In genomic region chr22:32058656-32059280, GRCh38 we compare ENCODE assay signal across 19 cellular contexts. TPM values are rescaled to one million over a fixed set of nuclear protein-coding genes. Genes with fewer than 3 reads are reported as not detected.
DNase-seq lines count a peak whose midpoint lies in the region; ATAC-seq and TF ChIP-seq lines count a peak whose summit lies in the region.
"Had no signal": no experiment of that assay in that cellular context is flagged by ENCODE, and none has a peak within 500 bp of the region (broad histone marks: within the 10 kb centered on the region; RNA-seq: fewer than 3 reads in every experiment).

No MANE protein-coding gene starts in this region.

- H3K4me3 ChIP-seq in AG04449 (ENCODE audit: low read depth, low read length) (no peak overlapping the region), fibroblast of the aortic adventitia (ENCODE audit: low read depth, low read length) (no peak overlapping the region), lower lobe of right lung (no peak overlapping the region)
- H3K4me3 ChIP-seq: gastrocnemius medialis had no signal

- no peak for TF ChIP-seq CTCF in AG04449 (IDR thresholded peaks at IDR 0.05; ENCODE audit: insufficient read depth, low read length, missing control alignments)
- TF ChIP-seq CTCF in fibroblast of the aortic adventitia (IDR thresholded peaks at IDR 0.05; ENCODE audit: insufficient read depth, low read length) = no peak
- no peak for TF ChIP-seq CTCF in lower lobe of right lung (IDR thresholded peaks at IDR 0.05)
- no peak for TF ChIP-seq CTCF in GM10248 (IDR thresholded peaks at IDR 0.05; ENCODE audit: control extremely low read depth, extremely low read depth, low read depth, missing control alignments)

- POLR2A ChIA-PET in AG04449 (lab: Yijun Ruan, JAX) (no interaction called here), GM10248 (lab: Yijun Ruan, JAX) (no interaction called here)

- H3K4me1 ChIP-seq in lower lobe of right lung = no peaks in the 10 kb centered on the region

- H3K36me3 ChIP-seq in lower lobe of right lung = no peaks in the 10 kb centered on the region
- H3K36me3 ChIP-seq: gastrocnemius medialis had no signal

- CTCF ChIA-PET in AG04449 (lab: Yijun Ruan, JAX) = interaction anchor here (0.8 to 1.2 kb wide), 3 partner anchors 8 to 89 kb away, joined by 3 to 5 read pairs (median 3); no protein-coding TSS in a partner anchor
- CTCF ChIA-PET in GM10248 (lab: Yijun Ruan, JAX) = interaction anchor here (0.9 to 1.2 kb wide), 4 partner anchors 11 to 89 kb away, joined by 3 to 4 read pairs (median 3); no protein-coding TSS in a partner anchor

- peak overlapping the region; percentile 61 for H3K27ac ChIP-seq in lower lobe of right lung
- H3K27ac ChIP-seq: gastrocnemius medialis, RWPE1 had no signal

- no peaks in the 10 kb centered on the region for H3K9me3 ChIP-seq in lower lobe of right lung
- H3K9me3 ChIP-seq: gastrocnemius medialis had no signal

- ATAC-seq in lower lobe of right lung (peak; percentile 88 to 94), GM18505 (IDR thresholded peaks at IDR 0.05; ENCODE audit: unreplicated experiment) (no peak), GM21390 (IDR thresholded peaks at IDR 0.05; ENCODE audit: unreplicated experiment) (no peak)
- ATAC-seq: gastrocnemius medialis; stimulated activated effector memory CD8-positive, alpha-beta T cell treated with anti-CD3 and anti-CD28 coated beads, Interleukin-12 subunit alpha, Interleukin-12 subunit beta, amount 100 ng/mL, for 72 hours had no signal

- intact Hi-C loops in lower lobe of right lung (cut with DNase I) = no loop called here

- peaks cover 2% of the 10 kb centered on the region for H3K27me3 ChIP-seq in lower lobe of right lung (ENCODE audit: low read depth)
- H3K27me3 ChIP-seq: gastrocnemius medialis had no signal

- peak; percentile 7 for DNase-seq in AG04449 (ENCODE audit: low read depth, low spot score)
- peak; percentile 27 for DNase-seq in NCI-H187 treated with DMSO at 0.1 percent for 48 hours (lab: John Stamatoyannopoulos, UW)
- peak; percentile 9 for DNase-seq in fibroblast of the aortic adventitia (ENCODE audit: low read depth)
- no peak for DNase-seq in lower lobe of right lung
- DNase-seq in GM10248 (ENCODE audit: extremely low spot score) = no peak
- DNase-seq in NCI-H2107 (lab: John Stamatoyannopoulos, UW) = no peak
- DNase-seq: activated CD4-positive, alpha-beta T cell treated with anti-CD3 and anti-CD28 coated beads, Interleukin-2, amount 10 ng/mL, durations not matched to agents 7 days and 5 days; activated naive CD4-positive, alpha-beta T cell; DMS 273 treated with DMSO at 0.1 percent for 48 hours; gastrocnemius medialis; MM.1S; NCI-H1930; NCI-H446 treated with DMSO at 0.1 percent for 48 hours; nephron progenitor cell; stimulated activated CD4-positive, alpha-beta T cell treated with anti-CD3 and anti-CD28 coated beads, Interleukin-15, amount 100 ng/mL, for 24 hours had no signal

- no peak for TF ChIP-seq POLR2A in GM18505 (IDR thresholded peaks at IDR 0.05; ENCODE audit: borderline replicate concordance, extremely low read depth, insufficient read depth, insufficient read length)

RNA-seq across cellular contexts. Expression of gene SLC5A1, which starts 15.7 kb away (rescaled TPM):
- total RNA-seq in fibroblast of the aortic adventitia (ENCODE audit: low replicate concordance) = under 0.01 and 0.25 TPM in 2 replicates
- 1.8 TPM for total RNA-seq in lower lobe of right lung
- total RNA-seq: activated CD4-positive, alpha-beta T cell treated with anti-CD3 and anti-CD28 coated beads, Interleukin-2, amount 10 ng/mL, durations not matched to agents 7 days and 5 days had no signal

Comparison
In these comparisons a context has a peak if more than half of its experiments do, and no peak if none do; other contexts are left out.
1. DNase-seq: peak in AG04449 (single experiment), NCI-H187 treated with DMSO at 0.1 percent for 48 hours (single experiment) and fibroblast of the aortic adventitia (single experiment); none in lower lobe of right lung (single experiment), GM10248 (single experiment) and NCI-H2107 (single experiment).
2. ATAC-seq: peak in lower lobe of right lung (2 of 2); none in GM18505 (single experiment) and GM21390 (single experiment).